ENCODE assay signal across 1 cellular context in the genomic region with DNA sequence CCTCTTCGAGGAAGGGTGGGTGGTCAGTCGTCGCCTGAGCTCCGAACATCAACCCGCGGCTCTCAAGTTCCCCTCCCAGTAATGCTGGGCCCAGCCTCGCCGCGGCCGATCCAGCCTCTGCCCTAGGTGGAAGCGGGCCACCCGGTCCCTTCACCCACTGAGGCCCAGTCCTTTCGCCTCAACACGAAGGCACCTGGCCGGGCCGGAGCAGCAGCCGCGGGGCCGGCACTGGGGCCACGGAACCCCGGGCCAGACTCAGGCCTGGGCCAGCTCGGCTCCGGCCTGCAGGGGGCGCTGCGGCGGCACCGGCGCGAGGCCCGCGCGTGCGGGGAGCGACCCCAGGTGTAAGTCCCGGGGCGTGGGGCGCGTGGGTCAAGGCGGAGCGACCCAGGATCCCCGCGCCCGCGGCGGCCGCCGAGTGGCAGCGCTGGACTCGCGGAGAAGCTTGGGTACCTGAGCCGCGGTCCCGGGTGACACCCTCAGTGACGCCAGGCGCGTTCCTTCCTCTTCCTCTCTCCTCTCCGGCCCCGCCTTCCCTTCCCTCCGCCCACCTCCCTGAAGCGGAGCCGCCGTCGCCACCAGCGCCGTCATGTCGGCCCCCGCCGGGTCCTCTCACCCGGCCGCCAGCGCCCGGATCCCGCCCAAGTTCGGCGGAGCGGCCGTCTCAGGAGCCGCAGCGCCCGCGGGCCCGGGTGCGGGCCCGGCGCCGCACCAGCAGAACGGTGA.
A peak's percentile ranks its signal among the peaks of the same experiment; 100 is the strongest.
TF ChIP-seq lines count a peak whose summit lies in the region.

Gene SEC24B (plus strand): TSS at position 535 of the 726 bp plus-strand sequence. CDS start 55 bp downstream, at position 590.

TF ChIP-seq in HepG2, 621 proteins besides CTCF, POLR2A, EP300 and RAD21 (continued from another document and continues in another):
- no peak; the same call in 1 of the 2 replicates for TF ChIP-seq MEIS2 (CRISPR knock-in tag; IDR thresholded peaks at IDR 0.05)
- peak; percentile 85 for TF ChIP-seq POLR2G (IDR thresholded peaks at IDR 0.05; ENCODE audit: low read depth, low read length)
- TF ChIP-seq TGIF2 (CRISPR knock-in tag; IDR thresholded peaks at IDR 0.05) = no peak
- no peak for TF ChIP-seq ZNF781 (CRISPR knock-in tag; IDR thresholded peaks at IDR 0.05; ENCODE audit: borderline replicate concordance, not compliant biosample characterization)
- no peak for TF ChIP-seq HINFP (CRISPR knock-in tag; IDR thresholded peaks at IDR 0.05; ENCODE audit: low read depth)
- TF ChIP-seq MIER3 (CRISPR knock-in tag; IDR thresholded peaks at IDR 0.05; ENCODE audit: borderline replicate concordance) = no peak
- TF ChIP-seq HMGXB4 (CRISPR knock-in tag; IDR thresholded peaks at IDR 0.05; ENCODE audit: borderline replicate concordance in 1 of 2, low read depth in 1 of 2) = peak; percentile 71 to 85
- peak; percentile 73; the same call in 1 of the 2 replicates for TF ChIP-seq ZNF749 (CRISPR knock-in tag; IDR thresholded peaks at IDR 0.05; ENCODE audit: borderline replicate concordance)
- no peak for TF ChIP-seq IKZF1 (IDR thresholded peaks at IDR 0.05)
- TF ChIP-seq ZNF746 (CRISPR knock-in tag; IDR thresholded peaks at IDR 0.05) = no peak
- 0 out of 2 replicates have a peak, but pooled peaks have one; percentile 17 for TF ChIP-seq KDM4B (CRISPR knock-in tag; IDR thresholded peaks at IDR 0.05)
- TF ChIP-seq ZNF138 (CRISPR knock-in tag; IDR thresholded peaks at IDR 0.05; ENCODE audit: low read depth) = peak; percentile 57; the same call in 1 of the 2 replicates
- peak; percentile 49 for TF ChIP-seq ARID5B (CRISPR knock-in tag; IDR thresholded peaks at IDR 0.05)
- no peak for TF ChIP-seq PCBP2 (optimal IDR thresholded peaks at IDR 0.05; ENCODE audit: low read depth, low read length, poor library complexity, severe bottlenecking)
- TF ChIP-seq ZNF598 (CRISPR knock-in tag; IDR thresholded peaks at IDR 0.05; ENCODE audit: borderline replicate concordance) = peak; percentile 69; the same call in 1 of the 2 replicates
- no peak for TF ChIP-seq ARNTL (CRISPR knock-in tag; IDR thresholded peaks at IDR 0.05)
- TF ChIP-seq UBTF (CRISPR knock-in tag; IDR thresholded peaks at IDR 0.05) = peak; percentile 99
- TF ChIP-seq ZNF253 (CRISPR knock-in tag; IDR thresholded peaks at IDR 0.05; ENCODE audit: borderline replicate concordance) = peak; percentile 85; the same call in 1 of the 2 replicates
- peak; percentile 88 for TF ChIP-seq SALL1 (CRISPR knock-in tag; IDR thresholded peaks at IDR 0.05)
- TF ChIP-seq CEBPZ (IDR thresholded peaks at IDR 0.05; ENCODE audit: low read length) = no peak
- TF ChIP-seq MXI1 (IDR thresholded peaks at IDR 0.05; ENCODE audit: borderline replicate concordance, low read depth, low read length) = peak; percentile 49; the same call in 1 of the 3 replicates
- TF ChIP-seq TSC22D2 (CRISPR knock-in tag; IDR thresholded peaks at IDR 0.05; ENCODE audit: borderline replicate concordance) = no peak
- peak; percentile 90; the same call in 1 of the 2 replicates for TF ChIP-seq IRX3 (CRISPR knock-in tag; IDR thresholded peaks at IDR 0.05; ENCODE audit: borderline replicate concordance, low read depth)
- peak; percentile 82 for TF ChIP-seq ZNF687 (CRISPR knock-in tag; IDR thresholded peaks at IDR 0.05)
- TF ChIP-seq PHB2 (IDR thresholded peaks at IDR 0.05; ENCODE audit: partially characterized antibody) = no peak
- TF ChIP-seq, protein P1, sequence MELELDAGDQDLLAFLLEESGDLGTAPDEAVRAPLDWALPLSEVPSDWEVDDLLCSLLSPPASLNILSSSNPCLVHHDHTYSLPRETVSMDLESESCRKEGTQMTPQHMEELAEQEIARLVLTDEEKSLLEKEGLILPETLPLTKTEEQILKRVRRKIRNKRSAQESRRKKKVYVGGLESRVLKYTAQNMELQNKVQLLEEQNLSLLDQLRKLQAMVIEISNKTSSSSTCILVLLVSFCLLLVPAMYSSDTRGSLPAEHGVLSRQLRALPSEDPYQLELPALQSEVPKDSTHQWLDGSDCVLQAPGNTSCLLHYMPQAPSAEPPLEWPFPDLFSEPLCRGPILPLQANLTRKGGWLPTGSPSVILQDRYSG (CRISPR knock-in tag; IDR thresholded peaks at IDR 0.05) = 0 out of 2 replicates have a peak, but pooled peaks have one; percentile 59
- TF ChIP-seq YEATS4 (CRISPR knock-in tag; IDR thresholded peaks at IDR 0.05; ENCODE audit: borderline replicate concordance) = peak; percentile 73
- 0 out of 2 replicates have a peak, but pooled peaks have one; percentile 34 for TF ChIP-seq ZNF44 (CRISPR knock-in tag; IDR thresholded peaks at IDR 0.05)
- no peak; the same call in 1 of the 2 replicates for TF ChIP-seq SP5 (CRISPR knock-in tag; IDR thresholded peaks at IDR 0.05; ENCODE audit: borderline replicate concordance, low read depth)
- TF ChIP-seq CENPX (CRISPR knock-in tag; IDR thresholded peaks at IDR 0.05) = no peak
- peak; percentile 86 for TF ChIP-seq MAX (IDR thresholded peaks at IDR 0.05)
- no peak for TF ChIP-seq ZNF3 (CRISPR knock-in tag; IDR thresholded peaks at IDR 0.05)
- no peak for TF ChIP-seq ZNF878 (CRISPR knock-in tag; IDR thresholded peaks at IDR 0.05)
- peak; percentile 62 for TF ChIP-seq ZNF143 (CRISPR knock-in tag; IDR thresholded peaks at IDR 0.05)
- TF ChIP-seq ARHGAP35 (CRISPR knock-in tag; IDR thresholded peaks at IDR 0.05; ENCODE audit: borderline replicate concordance) = no peak
